2 cellular contexts compared by ENCODE assay signal in genomic region chr15:68295430-68295829, GRCh38.
A peak's percentile ranks its signal among the peaks of the same experiment; 100 is the strongest.
TF ChIP-seq lines count a peak whose summit lies in the region.

No MANE protein-coding gene starts in this region.

TF ChIP-seq in HEK293T, 16 proteins besides CTCF, POLR2A, EP300 and RAD21 (continued from another document):
- TF ChIP-seq CTBP1 (IDR thresholded peaks at IDR 0.05; ENCODE audit: borderline replicate concordance) = peak; percentile 49; the same call in 1 of the 2 replicates

TF ChIP-seq in GM12878, 131 proteins besides CTCF, POLR2A, EP300 and RAD21:
- TF ChIP-seq, protein P1, sequence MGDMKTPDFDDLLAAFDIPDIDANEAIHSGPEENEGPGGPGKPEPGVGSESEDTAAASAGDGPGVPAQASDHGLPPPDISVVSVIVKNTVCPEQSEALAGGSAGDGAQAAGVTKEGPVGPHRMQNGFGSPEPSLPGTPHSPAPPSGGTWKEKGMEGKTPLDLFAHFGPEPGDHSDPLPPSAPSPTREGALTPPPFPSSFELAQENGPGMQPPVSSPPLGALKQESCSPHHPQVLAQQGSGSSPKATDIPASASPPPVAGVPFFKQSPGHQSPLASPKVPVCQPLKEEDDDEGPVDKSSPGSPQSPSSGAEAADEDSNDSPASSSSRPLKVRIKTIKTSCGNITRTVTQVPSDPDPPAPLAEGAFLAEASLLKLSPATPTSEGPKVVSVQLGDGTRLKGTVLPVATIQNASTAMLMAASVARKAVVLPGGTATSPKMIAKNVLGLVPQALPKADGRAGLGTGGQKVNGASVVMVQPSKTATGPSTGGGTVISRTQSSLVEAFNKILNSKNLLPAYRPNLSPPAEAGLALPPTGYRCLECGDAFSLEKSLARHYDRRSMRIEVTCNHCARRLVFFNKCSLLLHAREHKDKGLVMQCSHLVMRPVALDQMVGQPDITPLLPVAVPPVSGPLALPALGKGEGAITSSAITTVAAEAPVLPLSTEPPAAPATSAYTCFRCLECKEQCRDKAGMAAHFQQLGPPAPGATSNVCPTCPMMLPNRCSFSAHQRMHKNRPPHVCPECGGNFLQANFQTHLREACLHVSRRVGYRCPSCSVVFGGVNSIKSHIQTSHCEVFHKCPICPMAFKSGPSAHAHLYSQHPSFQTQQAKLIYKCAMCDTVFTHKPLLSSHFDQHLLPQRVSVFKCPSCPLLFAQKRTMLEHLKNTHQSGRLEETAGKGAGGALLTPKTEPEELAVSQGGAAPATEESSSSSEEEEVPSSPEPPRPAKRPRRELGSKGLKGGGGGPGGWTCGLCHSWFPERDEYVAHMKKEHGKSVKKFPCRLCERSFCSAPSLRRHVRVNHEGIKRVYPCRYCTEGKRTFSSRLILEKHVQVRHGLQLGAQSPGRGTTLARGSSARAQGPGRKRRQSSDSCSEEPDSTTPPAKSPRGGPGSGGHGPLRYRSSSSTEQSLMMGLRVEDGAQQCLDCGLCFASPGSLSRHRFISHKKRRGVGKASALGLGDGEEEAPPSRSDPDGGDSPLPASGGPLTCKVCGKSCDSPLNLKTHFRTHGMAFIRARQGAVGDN (IDR thresholded peaks at IDR 0.05) = no peak
- TF ChIP-seq ATF7 (IDR thresholded peaks at IDR 0.05; ENCODE audit: low read depth) = peak; percentile 26; the same call in 1 of the 2 replicates
TF ChIP-seq in GM12878: peak in this region for 1.
